In the genomic region with DNA sequence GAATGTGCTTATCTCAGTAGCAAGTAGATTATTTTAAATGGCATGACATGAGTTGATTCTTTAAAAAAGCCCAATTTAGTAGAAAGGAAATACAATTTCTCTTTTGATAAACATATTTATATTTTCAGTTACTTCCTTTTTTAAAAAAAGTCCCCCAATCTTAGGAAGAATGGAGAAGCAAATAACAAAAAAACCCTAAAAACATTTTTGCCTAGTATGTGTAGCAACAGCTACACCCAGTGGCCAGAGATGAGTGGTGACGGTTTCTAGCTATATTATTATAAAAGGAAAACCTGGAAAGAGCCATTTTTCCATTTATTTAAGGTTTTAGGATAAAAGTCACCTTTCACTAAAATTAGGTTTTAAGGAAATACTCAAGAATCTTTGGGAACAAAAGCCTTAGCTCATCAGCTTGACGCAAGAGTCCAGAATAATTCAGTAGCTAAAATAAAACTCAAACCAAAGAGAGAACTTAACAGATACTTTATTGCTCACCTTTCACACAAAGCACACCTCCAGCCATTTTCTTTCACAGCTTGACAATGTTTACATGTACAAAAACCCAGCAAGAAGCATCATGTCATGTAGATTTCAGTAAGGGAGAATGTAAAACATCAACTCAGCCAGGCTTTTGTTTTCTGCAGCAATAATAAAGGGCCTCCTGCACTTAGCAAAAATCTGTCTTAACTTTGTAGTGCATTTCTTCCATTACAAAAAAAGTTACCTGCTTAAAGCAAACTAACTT, we compare ENCODE assay signal across 8 cellular contexts. TPM values are rescaled to one million over a fixed set of nuclear protein-coding genes. Genes with fewer than 3 reads are reported as not detected.
A peak's percentile ranks its signal among the peaks of the same experiment; 100 is the strongest.
DNase-seq lines count a peak whose midpoint lies in the region; ATAC-seq and TF ChIP-seq lines count a peak whose summit lies in the region.

No MANE protein-coding gene starts in this region.

- TF ChIP-seq CTCF in AG10803 (conservative IDR thresholded peaks at IDR 0.05; ENCODE audit: low read length): peak; percentile 92
- TF ChIP-seq CTCF in GM10266 (IDR thresholded peaks at IDR 0.05; ENCODE audit: control insufficient read depth, insufficient read depth, low read depth, missing control alignments): peak; percentile 67
- peak; percentile 93 for TF ChIP-seq CTCF in endodermal cell (conservative IDR thresholded peaks at IDR 0.05)

- peak; percentile 39 for DNase-seq in AG10803 (ENCODE audit: low read depth)
- peak; percentile 18 for DNase-seq in GM10266 (ENCODE audit: extremely low spot score)
- peak; percentile 47 for DNase-seq in SIG-M5 treated with dmso at 0.1 percent for 504 hours (lab: John Stamatoyannopoulos, UW; ENCODE audit: unreplicated experiment)
- peak; percentile 53 for DNase-seq in endodermal cell
- peak; percentile 57 for DNase-seq in naive B cell

- ATAC-seq in HG03354 (IDR thresholded peaks at IDR 0.05; ENCODE audit: poor library complexity, severe bottlenecking, unreplicated experiment) (peak; percentile 79), naive B cell (ENCODE audit: low read depth in 2 of 2) (peak; percentile 56 to 81), HG03095 (IDR thresholded peaks at IDR 0.05; ENCODE audit: unreplicated experiment) (no peak), HG02840 (IDR thresholded peaks at IDR 0.05; ENCODE audit: low FRiP score, unreplicated experiment) (no peak)

- WGBS in endodermal cell (ENCODE audit: insufficient coverage in 1 of 2, insufficient read length in 1 of 2), 2 experiments: 15% methylated on average over 2 of the region's 2 CpGs; no CpG with 5 or more reads in 1 of the 2 experiments

- no peaks in the 10 kb centered on the region for H3K9me3 Mint-ChIP-seq in endodermal cell
- H3K9me3 Mint-ChIP-seq in naive B cell: no peaks in the 10 kb centered on the region

- peak overlapping the region; percentile 78 for H3K27ac Mint-ChIP-seq in endodermal cell
- peak overlapping the region in 2 of 6 donors; percentile 19 to 88 for H3K27ac Mint-ChIP-seq in naive B cell

- H3K4me1 Mint-ChIP-seq in endodermal cell (peaks cover 11% of the 10 kb centered on the region), naive B cell (peaks cover 9 to 21% (median 19%) of the 10 kb centered on the region in 3 donors)

- no peak overlapping the region for H3K9ac ChIP-seq in endodermal cell (ENCODE audit: extremely low read depth, low read length, poor library complexity, severe bottlenecking)

- H3K27me3 Mint-ChIP-seq in endodermal cell (ENCODE audit: insufficient read depth) (no peaks in the 10 kb centered on the region), naive B cell (no peaks in the 10 kb centered on the region)

- peaks cover 2% of the 10 kb centered on the region for H3K4me1 ChIP-seq in endodermal cell (ENCODE audit: control insufficient read depth, insufficient read depth, low read length)

- H3K4me3 Mint-ChIP-seq in endodermal cell: no peak overlapping the region
- H3K4me3 Mint-ChIP-seq in naive B cell: peak overlapping the region in 4 of 8 donors; percentile 19 to 55 (median 32)

- no peak overlapping the region for H3K27ac ChIP-seq in endodermal cell (ENCODE audit: low read depth, low read length)

- H3K36me3 Mint-ChIP-seq in endodermal cell (ENCODE audit: low read depth): peaks cover 22% of the 10 kb centered on the region
- peaks cover 8 to 20% of the 10 kb centered on the region in 2 donors for H3K36me3 Mint-ChIP-seq in naive B cell

- H3K9me3 ChIP-seq in endodermal cell (ENCODE audit: control insufficient read depth, low read length): no peaks in the 10 kb centered on the region

- peaks cover 47% of the 10 kb centered on the region for H3K36me3 ChIP-seq in endodermal cell (ENCODE audit: control insufficient read depth, insufficient read depth, low read length)

- no peak overlapping the region for H3K4me3 ChIP-seq in AG10803 (ENCODE audit: low read length)
- no peak overlapping the region for H3K4me3 ChIP-seq in endodermal cell (ENCODE audit: low read length)

- no peaks in the 10 kb centered on the region for H3K27me3 ChIP-seq in endodermal cell (ENCODE audit: control insufficient read depth, insufficient read depth, low read length, poor library complexity, severe bottlenecking)

RNA-seq across cellular contexts. Expression of a gene that starts 15.7 kb away (rescaled TPM):
- 10 to 100 TPM; 38.8 to 46.7 TPM for total RNA-seq in endodermal cell
- polyA plus RNA-seq in endodermal cell (2013, experiment 1 of 2): 33.4 TPM
- polyA plus RNA-seq in endodermal cell (2013, experiment 2 of 2): 23.2 TPM
- 10 to 100 TPM in 5 of 6 donors, 1 to 10 TPM in 1; 8.4 to 33.2 (median 21.2) TPM for polyA plus RNA-seq in naive B cell (ENCODE audit: low read depth in 6 of 6)

Comparison
In these comparisons a context has a peak if more than half of its experiments do, and no peak if none do; other contexts are left out.
1. ATAC-seq: peak in HG03354 (single experiment) and naive B cell (2 of 2); none in HG03095 (single experiment) and HG02840 (single experiment).
2. Peak in every context shown above with its lines, with median percentiles within 50 percentile points of each other: DNase-seq and CTCF ChIP-seq.